17 cellular contexts compared by ENCODE assay signal in the genomic region with DNA sequence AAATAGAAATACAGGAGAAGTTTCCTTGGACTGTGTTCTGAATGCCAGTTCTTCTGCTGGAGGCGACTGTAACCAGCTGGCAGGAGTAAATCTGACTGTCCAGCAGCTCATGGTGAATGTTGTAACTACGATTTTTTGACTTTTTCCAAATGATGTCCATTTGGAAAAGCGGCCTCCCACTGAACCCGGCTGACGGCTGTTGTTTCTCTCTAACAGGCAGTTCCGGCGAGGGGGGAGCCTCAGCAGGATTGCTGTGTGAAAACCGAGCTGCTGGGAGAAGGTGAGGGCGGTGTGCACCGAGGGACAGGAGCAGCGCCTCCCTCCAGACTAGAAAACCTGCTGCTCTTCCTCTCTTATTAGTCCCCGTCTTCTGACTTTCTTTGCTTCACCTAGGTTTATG.
A peak's percentile ranks its signal among the peaks of the same experiment; 100 is the strongest.
DNase-seq lines count a peak whose midpoint lies in the region; ATAC-seq and TF ChIP-seq lines count a peak whose summit lies in the region.
"Had no signal": no experiment of that assay in that cellular context is flagged by ENCODE, and none has a peak within 500 bp of the region (broad histone marks: within the 10 kb centered on the region; RNA-seq: fewer than 3 reads in every experiment).

No MANE protein-coding gene starts in this region.

- no peak for TF ChIP-seq EP300 in upper lobe of left lung (IDR thresholded peaks at IDR 0.05)

- H3K36me3 Mint-ChIP-seq in activated CD8-positive, alpha-beta T cell treated with anti-CD3 and anti-CD28 coated beads for 36 hours (ENCODE audit: low read depth), result peaks cover 37% of the 10 kb centered on the region

- TF ChIP-seq CTCF in left lung (IDR thresholded peaks at IDR 0.05), result no peak
- no peak for TF ChIP-seq CTCF in upper lobe of left lung (IDR thresholded peaks at IDR 0.05)
- no peak for TF ChIP-seq CTCF in activated CD8-positive, alpha-beta T cell treated with anti-CD3 and anti-CD28 coated beads for 36 hours (IDR thresholded peaks at IDR 0.05)

- H3K9me3 ChIP-seq in left lung (peaks cover 0 to 5% of the 10 kb centered on the region in 2 donors), upper lobe of left lung (no peaks in the 10 kb centered on the region)

- no peak overlapping the region for H3K27ac ChIP-seq in left lung
- H3K27ac ChIP-seq in upper lobe of left lung, result no peak overlapping the region
- H3K27ac ChIP-seq: BLaER1 treated with 17β-estradiol and CSF1 and Interleukin-3, amounts not matched to agents 10 nM and 100 nM; HL-60 had no signal

- peak; percentile 15 for ATAC-seq in left lung
- ATAC-seq in sciatic nerve, result no peak
- ATAC-seq in upper lobe of left lung (ENCODE audit: low FRiP score in 2 of 2), result no peak
- ATAC-seq in activated CD8-positive, alpha-beta T cell treated with anti-CD3 and anti-CD28 coated beads for 36 hours, result no peak

- H3K27me3 ChIP-seq in left lung (no peaks in the 10 kb centered on the region), upper lobe of left lung (no peaks in the 10 kb centered on the region)
- H3K27me3 ChIP-seq: BLaER1 treated with 17β-estradiol and CSF1 and Interleukin-3, amounts not matched to agents 10 nM and 100 nM had no signal

- H3K27ac Mint-ChIP-seq in activated CD8-positive, alpha-beta T cell treated with anti-CD3 and anti-CD28 coated beads for 36 hours, result no peak overlapping the region

- H3K4me3 Mint-ChIP-seq in activated CD8-positive, alpha-beta T cell treated with anti-CD3 and anti-CD28 coated beads for 36 hours, result no peak overlapping the region
- H3K4me3 Mint-ChIP-seq: H9 had no signal

- 81 to 83% methylated on average over 12 of the region's 12 CpGs for WGBS in upper lobe of left lung, 2 donors

- H3K4me3 ChIP-seq in left lung, result no peak overlapping the region
- no peak overlapping the region for H3K4me3 ChIP-seq in upper lobe of left lung
- H3K4me3 ChIP-seq: BLaER1 treated with 17β-estradiol and CSF1 and Interleukin-3, amounts not matched to agents 10 nM and 100 nM had no signal

- POLR2A ChIA-PET in activated CD8-positive, alpha-beta T cell treated with anti-CD3 and anti-CD28 coated beads for 36 hours (lab: Charles Lee), result no interaction called here

- peak; percentile 78 for DNase-seq in G401 (ENCODE audit: low spot score)
- peak; percentile 70 for DNase-seq in cerebellar cortex (ENCODE audit: low spot score)
- DNase-seq in left lung, result no peak
- peak; percentile 51 for DNase-seq in sciatic nerve (ENCODE audit: low spot score)
- no peak for DNase-seq in NCI-H1092 treated with DMSO at 0.1 percent for 48 hours (lab: John Stamatoyannopoulos, UW)
- DNase-seq in upper lobe of left lung, result no peak
- DNase-seq in activated CD8-positive, alpha-beta T cell treated with anti-CD3 and anti-CD28 coated beads for 36 hours, result no peak
- DNase-seq: GF-D8, H9, NCI-H1417 treated with DMSO at 0.1 percent for 48 hours, NCI-H2029, NCI-H2171, NCI-H446, NCI-H69, SHP77 treated with DMSO at 0.1 percent for 48 hours had no signal

- peaks cover 0 to 5% of the 10 kb centered on the region in 2 donors for H3K4me1 ChIP-seq in left lung
- peaks cover 3 to 28% (median 4%) of the 10 kb centered on the region in 4 donors for H3K4me1 ChIP-seq in upper lobe of left lung

- intact Hi-C loops in left lung (cut with DNase I), result no loop called here
- intact Hi-C loops in sciatic nerve (cut with DNase I), result no loop called here
- intact Hi-C loops in activated CD8-positive, alpha-beta T cell treated with anti-CD3 and anti-CD28 coated beads for 36 hours (cut with micrococcal nuclease), result no loop called here

- no peak for TF ChIP-seq POLR2A in upper lobe of left lung (IDR thresholded peaks at IDR 0.05)

- CTCF ChIA-PET in activated CD8-positive, alpha-beta T cell treated with anti-CD3 and anti-CD28 coated beads for 36 hours (lab: Charles Lee), result interaction anchor here (0.5 kb wide), 1 partner anchor 60 kb away, joined by 3 read pairs; no protein-coding TSS in a partner anchor

- H3K9me3 Mint-ChIP-seq in activated CD8-positive, alpha-beta T cell treated with anti-CD3 and anti-CD28 coated beads for 36 hours, result peaks cover 12% of the 10 kb centered on the region

- no peaks in the 10 kb centered on the region for H3K27me3 Mint-ChIP-seq in activated CD8-positive, alpha-beta T cell treated with anti-CD3 and anti-CD28 coated beads for 36 hours

- H3K4me1 Mint-ChIP-seq in activated CD8-positive, alpha-beta T cell treated with anti-CD3 and anti-CD28 coated beads for 36 hours (ENCODE audit: low read depth), result peaks cover 47% of the 10 kb centered on the region

- H3K36me3 ChIP-seq in left lung (peaks cover 0 to 23% of the 10 kb centered on the region in 2 donors), upper lobe of left lung (peaks cover 0 to 16% (median 9%) of the 10 kb centered on the region in 4 donors)

- in situ Hi-C loops in G401 (cut with HindIII; ENCODE audit: low sequenced_read_pairs), result no loop called here

Comparison
In these comparisons a context has a peak if more than half of its experiments do, and no peak if none do; other contexts are left out.
1. DNase-seq: peak in G401 (single experiment), cerebellar cortex (single experiment) and sciatic nerve (single experiment); none in left lung (0 of 2), NCI-H1092 treated with DMSO at 0.1 percent for 48 hours (single experiment), upper lobe of left lung (0 of 2) and activated CD8-positive, alpha-beta T cell treated with anti-CD3 and anti-CD28 coated beads for 36 hours (single experiment).